In genomic region chr1:11441211-11441952, GRCh38 we compare ENCODE assay signal across 23 cellular contexts. TPM values are rescaled to one million over a fixed set of nuclear protein-coding genes. Genes with fewer than 3 reads are reported as not detected.
DNase-seq lines count a peak whose midpoint lies in the region; ATAC-seq, FAIRE-seq and TF ChIP-seq lines count a peak whose summit lies in the region.
"Had no signal": no experiment of that assay in that cellular context is flagged by ENCODE, and none has a peak within 500 bp of the region (broad histone marks: within the 10 kb centered on the region; RNA-seq: fewer than 3 reads in every experiment).

No MANE protein-coding gene starts in this region.

- no peak overlapping the region for H3K18ac ChIP-seq in H1 (ENCODE audit: extremely low read depth, low read length)

- H3K36me3 ChIP-seq in H1 (ENCODE audit: control insufficient read depth in 2 of 4, insufficient read depth in 4 of 4, low read length in 3 of 4) = no peaks in the 10 kb centered on the region
- H3K36me3 ChIP-seq: HAP-1 had no signal

- H2AK5ac ChIP-seq in H1 (ENCODE audit: low read depth, low read length) = no peak overlapping the region

- peaks cover 56% of the 10 kb centered on the region for H3K27me3 Mint-ChIP-seq in nephron progenitor cell (ENCODE audit: low read depth, poor library complexity)

- H3K56ac ChIP-seq in H1 (replicated peaks; ENCODE audit: insufficient read length, low read depth, low read length) = no peak overlapping the region

- H3K23me2 ChIP-seq in H1 (ENCODE audit: low read depth, low read length) = no peaks in the 10 kb centered on the region; the same call in 1 of the 2 replicates

- peaks cover 29% of the 10 kb centered on the region for H3K4me1 Mint-ChIP-seq in nephron progenitor cell
- H3K4me1 Mint-ChIP-seq: IgD-negative memory B cell had no signal

- TF ChIP-seq RAD21 in H1 (IDR thresholded peaks at IDR 0.05 in 1 of 2, conservative IDR thresholded peaks at IDR 0.05 in 1 of 2; ENCODE audit: low read depth in 2 of 2, low read length in 2 of 2) = no peak

- no peak overlapping the region for H4K91ac ChIP-seq in H1 (replicated peaks; ENCODE audit: insufficient read length, low read length)

- no peak for ATAC-seq in GM18520 (IDR thresholded peaks at IDR 0.05; ENCODE audit: unreplicated experiment)
- no peak for ATAC-seq in GM21723 (IDR thresholded peaks at IDR 0.05; ENCODE audit: unreplicated experiment)

- H2BK120ac ChIP-seq in H1 (replicated peaks; ENCODE audit: low read depth, low read length) = no peak overlapping the region

- no peaks in the 10 kb centered on the region for H3K9me3 ChIP-seq in H1 (ENCODE audit: insufficient read depth in 2 of 2, low read depth in 1 of 2, low read length in 1 of 2)
- H3K9me3 ChIP-seq: HAP-1, SK-N-SH had no signal

- H4K5ac ChIP-seq in H1 (ENCODE audit: insufficient read length, low read depth, low read length) = no peak overlapping the region

- no peak overlapping the region for H3K9ac ChIP-seq in H1 (replicated peaks in 1 of 4; ENCODE audit: extremely low read depth in 1 of 4, low read depth in 3 of 4, low read length in 3 of 4)
- H3K9ac ChIP-seq: SK-N-SH had no signal

- DNase-seq in amygdala (lab: John Stamatoyannopoulos, UW) = peak in 41 of 56 donors; percentile 12 to 84 (median 53)
- no peak for DNase-seq in H1 (ENCODE audit: low read depth in 1 of 2, low spot score in 2 of 2)
- DNase-seq in nephron progenitor cell = no peak
- peak; percentile 19 for DNase-seq in superior temporal gyrus (ENCODE audit: extremely low spot score)
- no peak for DNase-seq in germinal center (ENCODE audit: low spot score)
- DNase-seq: ACHN, DMS79, Kasumi-1, MM.1S, NCI-H1092 treated with DMSO at 0.1 percent for 48 hours, NCI-H2081 treated with DMSO at 0.1 percent for 48 hours, NCI-H510A treated with DMSO at 0.1 percent for 48 hours, NCI-H82, OCI-M1, SHP77 treated with DMSO at 0.1 percent for 48 hours, SK-N-SH had no signal

- no peak overlapping the region for H2BK15ac ChIP-seq in H1 (ENCODE audit: low read length)

- FAIRE-seq in H1 (lab: Jason Lieb, UNC) = no peak
- FAIRE-seq: D721Med had no signal

- no peaks in the 10 kb centered on the region for H3K79me2 ChIP-seq in H1 (ENCODE audit: control insufficient read depth in 1 of 2, insufficient read depth in 2 of 2, low read length in 2 of 2)

- peak overlapping the region; percentile 15; the same call in 1 of the 2 replicates for H4K8ac ChIP-seq in H1 (ENCODE audit: extremely low read depth, insufficient read depth, low read length)

- no peak overlapping the region for H2BK12ac ChIP-seq in H1 (ENCODE audit: low read depth, low read length)

- POLR2A ChIA-PET in H1 (lab: Charles Lee; ENCODE audit: partially characterized antibody) = interaction anchor here (0.5 kb wide), 1 partner anchor 67 kb away, joined by 3 read pairs; no protein-coding TSS in a partner anchor

- H3K27ac Mint-ChIP-seq in nephron progenitor cell = peak overlapping the region; percentile 52
- H3K27ac Mint-ChIP-seq: IgD-negative memory B cell had no signal

- H3K4ac ChIP-seq in H1 (replicated peaks; ENCODE audit: insufficient read length, low read depth, low read length) = no peak overlapping the region

- no peak overlapping the region for H3K4me3 ChIP-seq in H1 (ENCODE audit: extremely low read depth in 1 of 4, insufficient read depth in 2 of 4, low read depth in 3 of 4, low read length in 4 of 4)
- H3K4me3 ChIP-seq: HAP-1 had no signal

- H2BK5ac ChIP-seq in H1 (ENCODE audit: low read depth, low read length) = no peak overlapping the region

- H3K27me3 ChIP-seq in H1 (replicated peaks in 1 of 4; ENCODE audit: control insufficient read depth in 3 of 4, extremely low read depth in 1 of 4, insufficient read depth in 3 of 4, low read length in 3 of 4) = no peaks in the 10 kb centered on the region

- no peaks in the 10 kb centered on the region for H3K4me1 ChIP-seq in H1 (replicated peaks in 1 of 4; ENCODE audit: control insufficient read depth in 3 of 4, insufficient read depth in 4 of 4, low read length in 3 of 4)
- H3K4me1 ChIP-seq: HAP-1 had no signal

- TF ChIP-seq EP300 in H1 (IDR thresholded peaks at IDR 0.05; ENCODE audit: borderline replicate concordance in 1 of 2, low read depth in 2 of 2, low read length in 2 of 2) = no peak

- TF ChIP-seq CTCF in H1 (IDR thresholded peaks at IDR 0.05; ENCODE audit: control extremely low read depth in 1 of 3, insufficient read depth in 1 of 3, low read depth in 1 of 3, low read length in 3 of 3) (no peak), nephron progenitor cell (IDR thresholded peaks at IDR 0.05) (no peak)

- 82% methylated on average over 11 of the region's 11 CpGs; no CpG with 5 or more reads in 1 of the 2 experiments for WGBS in H1 (ENCODE audit: extremely low coverage in 1 of 2, insufficient coverage in 1 of 2, insufficient read length in 1 of 2, insufficient replicate concordance in 2 of 2, low coverage in 1 of 2, low lambda C conversion rate in 2 of 2, missing lambda C conversion rate in 1 of 2), 2 experiments

- no peak overlapping the region for H3K23ac ChIP-seq in H1 (ENCODE audit: insufficient read length)

- no peak overlapping the region for H3K27ac ChIP-seq in H1 (ENCODE audit: low read depth, low read length)
- H3K27ac ChIP-seq: C4-2B had no signal

- H3K9me3 Mint-ChIP-seq in nephron progenitor cell = no peaks in the 10 kb centered on the region
- H3K9me3 Mint-ChIP-seq: IgD-negative memory B cell had no signal

- H3K36me3 Mint-ChIP-seq in nephron progenitor cell (ENCODE audit: low read depth) = no peaks in the 10 kb centered on the region

- H3K14ac ChIP-seq in H1 (ENCODE audit: insufficient read length) = no peak overlapping the region

- H4K20me1 ChIP-seq in H1 (replicated peaks in 1 of 2; ENCODE audit: control insufficient read depth in 1 of 2, insufficient read depth in 2 of 2, low read length in 2 of 2) = no peaks in the 10 kb centered on the region

- no peak for TF ChIP-seq POLR2A in H1 (IDR thresholded peaks at IDR 0.05; ENCODE audit: control extremely low read depth in 1 of 2, low read depth in 2 of 2, low read length in 2 of 2)

- H2AFZ ChIP-seq in H1 (ENCODE audit: low read length) = no peak overlapping the region

- H3K79me1 ChIP-seq in H1 (ENCODE audit: low read depth, low read length) = no peaks in the 10 kb centered on the region

- H3K4me3 Mint-ChIP-seq in nephron progenitor cell = no peak overlapping the region
- H3K4me3 Mint-ChIP-seq: IgD-negative memory B cell had no signal

- CTCF ChIA-PET in H1 (lab: Charles Lee; ENCODE audit: partially characterized antibody) = no interaction called here

- H2BK20ac ChIP-seq in H1 (ENCODE audit: low read length) = no peak overlapping the region

- no peak overlapping the region for H3K4me2 ChIP-seq in H1 (ENCODE audit: insufficient read depth in 1 of 2, low read depth in 2 of 2, low read length in 2 of 2)
- H3K4me2 ChIP-seq: SK-N-SH had no signal

TF ChIP-seq in H1, 55 proteins besides CTCF, POLR2A, EP300 and RAD21 (continues in another document):
- TF ChIP-seq RXRA (IDR thresholded peaks at IDR 0.05; ENCODE audit: insufficient read depth, low read depth, low read length) = no peak
- TF ChIP-seq CREB1 (IDR thresholded peaks at IDR 0.05) = no peak

RNA-seq across cellular contexts. Expression of gene DISP3, which starts 37.6 kb away (rescaled TPM):
- 4.6 and 5.3 TPM in 2 replicates for total RNA-seq in H1 (2021; fragmentation: NEBNext Ultra II Directional; extraction: Animal tissue kit (Norgen Biotek cat#: 25700))
- polyA plus RNA-seq in H1 (2011; rRNA removed) = 3.4 and 4.3 TPM in 2 replicates
- 2.5 TPM for polyA plus RNA-seq in H1 (2011; cell fraction: cytosol; rRNA removed)
- polyA plus RNA-seq in H1 (2011; cell fraction: nucleus; rRNA removed) = 10.2 TPM
- polyA plus RNA-seq in H1 (2012, experiment 1 of 2) = 1.4 to 4.2 TPM (median 3.9 TPM) in 4 replicates
- polyA plus RNA-seq in H1 (2012, experiment 2 of 2) = 2.9 TPM
- polyA plus RNA-seq in H1 (2013, experiment 1 of 2) = 3.8 TPM
- 2.9 TPM for polyA plus RNA-seq in H1 (2013, experiment 2 of 2)
- polyA minus RNA-seq in H1 (2011; rRNA and poly(A)+ RNA removed) = 3.5 and 4.4 TPM in 2 replicates
- polyA minus RNA-seq in H1 (2011; cell fraction: cytosol; rRNA and poly(A)+ RNA removed) = 3.3 TPM
- polyA minus RNA-seq in H1 (2011; cell fraction: nucleus; rRNA and poly(A)+ RNA removed) = 10.2 TPM
- total RNA-seq: RPMI7951 had no signal
- polyA plus RNA-seq: IgD-negative memory B cell had no signal

Comparison
In these comparisons a context has a peak if more than half of its experiments do, and no peak if none do; other contexts are left out.
1. DNase-seq: peak in amygdala (41 of 56) and superior temporal gyrus (single experiment); none in H1 (0 of 2), nephron progenitor cell (single experiment) and germinal center (single experiment).